In the genomic region with DNA sequence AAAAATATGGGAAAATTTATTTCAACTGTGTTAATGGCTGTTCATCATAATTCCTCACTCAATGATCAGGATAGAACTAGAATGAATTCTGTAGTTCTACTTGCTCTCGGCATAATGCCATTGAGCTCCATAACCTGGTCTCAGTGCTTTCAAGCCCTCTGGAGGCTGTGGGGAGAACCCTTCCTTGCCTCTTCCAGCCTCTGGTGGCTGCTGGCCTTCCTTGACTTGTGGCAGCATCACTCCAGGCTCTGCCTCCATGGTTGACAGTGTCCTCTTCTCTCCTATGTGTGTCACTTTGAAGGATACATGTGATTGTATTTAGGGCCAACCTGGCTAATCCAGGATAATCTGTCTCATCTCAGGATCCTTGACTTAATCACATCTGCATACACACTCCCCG, we compare ENCODE assay signal across 22 cellular contexts. TPM values are rescaled to one million over a fixed set of nuclear protein-coding genes. Genes with fewer than 3 reads are reported as not detected.
A peak's percentile ranks its signal among the peaks of the same experiment; 100 is the strongest.
DNase-seq lines count a peak whose midpoint lies in the region; ATAC-seq and TF ChIP-seq lines count a peak whose summit lies in the region.
"Had no signal": no experiment of that assay in that cellular context is flagged by ENCODE, and none has a peak within 500 bp of the region (broad histone marks: within the 10 kb centered on the region; RNA-seq: fewer than 3 reads in every experiment).

No MANE protein-coding gene starts in this region.

- H3K9ac ChIP-seq in H9 (ENCODE audit: extremely low read depth, insufficient read length, low read length): no peak overlapping the region
- H3K9ac ChIP-seq in liver (ENCODE audit: low read depth in 1 of 2, low read length in 2 of 2): no peak overlapping the region

- H3K79me1 ChIP-seq in H9 (ENCODE audit: insufficient read depth, low read depth, low read length, poor library complexity, severe bottlenecking): no peaks in the 10 kb centered on the region

- H2AFZ ChIP-seq in H9 (ENCODE audit: low read length): no peak overlapping the region

- H3K4me3 ChIP-seq in adrenal gland (no peak overlapping the region), liver (ENCODE audit: low read depth in 1 of 3, low read length in 3 of 3) (no peak overlapping the region)
- H3K4me3 ChIP-seq: heart right ventricle, skin epidermis had no signal

- TF ChIP-seq CTCF in H9 (conservative IDR thresholded peaks at IDR 0.05) (peak; percentile 36), adrenal gland (IDR thresholded peaks at IDR 0.05) (no peak), liver (IDR thresholded peaks at IDR 0.05; ENCODE audit: low read depth, low read length, missing input control) (no peak)

- WGBS in H9 (ENCODE audit: extremely low coverage, insufficient read length, low lambda C conversion rate): no CpG with 5 or more reads among the region's 2 CpGs
- 64 to 75% (median 74%) methylated on average over 2 of the region's 2 CpGs for WGBS in adrenal gland, 4 donors
- WGBS in liver: 77% methylated on average over 2 of the region's 2 CpGs

- no peaks in the 10 kb centered on the region for H3K4me1 ChIP-seq in H9 (ENCODE audit: insufficient read depth, low read length)
- peaks cover 36 to 38% of the 10 kb centered on the region in 2 donors for H3K4me1 ChIP-seq in adrenal gland (replicated peaks in 1 of 2)
- peaks cover 5 to 40% (median 11%) of the 10 kb centered on the region in 4 donors for H3K4me1 ChIP-seq in liver (ENCODE audit: control insufficient read depth in 4 of 4, insufficient read depth in 4 of 4, low read length in 3 of 4)

- H3K27ac ChIP-seq in H9 (ENCODE audit: insufficient read length, low read depth, low read length) (no peak overlapping the region), adrenal gland (peak overlapping the region; percentile 76 to 93 (median 83)), liver (ENCODE audit: low read depth in 1 of 2, low read length in 2 of 2) (peak overlapping the region; percentile 94 to 98)
- H3K27ac ChIP-seq: heart right ventricle, skin epidermis had no signal

- no peak overlapping the region for H2BK5ac ChIP-seq in H9 (ENCODE audit: insufficient read length, low read length)

- H3K23me2 ChIP-seq in H9 (ENCODE audit: insufficient read length, low read depth, low read length, poor library complexity, severe bottlenecking): no peaks in the 10 kb centered on the region

- ATAC-seq in GM21367 (IDR thresholded peaks at IDR 0.05; ENCODE audit: unreplicated experiment) (no peak), GM21717 (IDR thresholded peaks at IDR 0.05; ENCODE audit: unreplicated experiment) (no peak)
- ATAC-seq: natural killer cell treated with Interleukin-12 subunit alpha and Interleukin-12 subunit beta and Interleukin-15 and Interleukin-18, amount 100 ng/mL, for 72 hours had no signal

- no peak overlapping the region for H3K4me2 ChIP-seq in H9 (ENCODE audit: insufficient read depth, insufficient read length, low read length)

- no peak overlapping the region for H3K23ac ChIP-seq in H9 (ENCODE audit: insufficient read length, low read depth, low read length)

- no peak overlapping the region for H3K4ac ChIP-seq in H9 (ENCODE audit: low read depth, low read length)

- H4K20me1 ChIP-seq in H9 (ENCODE audit: control insufficient read depth, insufficient read depth, insufficient read length): no peaks in the 10 kb centered on the region

- H3K4me1 Mint-ChIP-seq in H9: peaks cover 6 to 7% of the 10 kb centered on the region in 2 experiments

- TF ChIP-seq RAD21 in liver (IDR thresholded peaks at IDR 0.05): no peak

- peak; percentile 55 for DNase-seq in D341Med (ENCODE audit: low spot score)
- DNase-seq in H9: no peak
- no peak for DNase-seq in adrenal gland
- no peak for DNase-seq in activated CD4-positive, CD25-positive, alpha-beta regulatory T cell treated with anti-CD3 and anti-CD28 coated beads, Interleukin-2, amount 50 U/mL, for 72 hours
- DNase-seq: activated CD8-positive, alpha-beta memory T cell treated with anti-CD3 and anti-CD28 coated beads for 24 hours; AML-193; amniotic stem cell; cerebellar nuclear complex; GOT3; heart right ventricle; islet precursor cell; NCI-H1436; NCI-H446; Right ventricle myocardium superior; stimulated activated CD4-positive, alpha-beta T cell treated with anti-CD3 and anti-CD28 coated beads, Interleukin-2, amount 100 ng/mL, for 48 hours had no signal

- H2BK15ac ChIP-seq in H9 (ENCODE audit: low read depth, low read length): no peak overlapping the region

- no peak overlapping the region for H4K5ac ChIP-seq in H9 (ENCODE audit: insufficient read length, low read depth, low read length)

- H4K8ac ChIP-seq in H9 (replicated peaks; ENCODE audit: insufficient read length, low read depth, low read length): no peak overlapping the region

- H2BK12ac ChIP-seq in H9 (ENCODE audit: insufficient read length, low read depth, low read length): no peak overlapping the region

- H3K79me2 ChIP-seq in H9 (ENCODE audit: insufficient read depth, low read length): no peaks in the 10 kb centered on the region

- H3K36me3 Mint-ChIP-seq in H9 (ENCODE audit: insufficient read depth in 1 of 3, low read depth in 3 of 3): no peaks in the 10 kb centered on the region; a peak in 2 of 7 replicates
- H3K36me3 Mint-ChIP-seq: natural killer cell treated with Interleukin-12 subunit alpha and Interleukin-12 subunit beta and Interleukin-15 and Interleukin-18, amount 100 ng/mL, for 72 hours had no signal

- H2BK120ac ChIP-seq in H9 (ENCODE audit: low read depth, low read length, poor library complexity, severe bottlenecking): no peak overlapping the region

- no peak overlapping the region for H3K18ac ChIP-seq in H9 (ENCODE audit: insufficient read length, low read depth, low read length)

- no peaks in the 10 kb centered on the region for H3K27me3 Mint-ChIP-seq in H9 (ENCODE audit: low read depth)
- H3K27me3 Mint-ChIP-seq: natural killer cell treated with Interleukin-12 subunit alpha and Interleukin-12 subunit beta and Interleukin-15 and Interleukin-18, amount 100 ng/mL, for 72 hours had no signal

- H4K91ac ChIP-seq in H9 (ENCODE audit: insufficient read length, low read depth, low read length): no peak overlapping the region

- H2BK20ac ChIP-seq in H9 (ENCODE audit: low read depth, low read length, poor library complexity, severe bottlenecking): no peak overlapping the region

- no peak overlapping the region for H3K14ac ChIP-seq in H9 (ENCODE audit: insufficient read depth, low read length)

- H3K56ac ChIP-seq in H9 (ENCODE audit: insufficient read length, low read depth, low read length): no peak overlapping the region

- H3K27me3 ChIP-seq in H9 (ENCODE audit: insufficient read depth, low read length) (no peaks in the 10 kb centered on the region), adrenal gland (no peaks in the 10 kb centered on the region), liver (ENCODE audit: control insufficient read depth in 4 of 4, insufficient read depth in 4 of 4, low read length in 3 of 4) (no peaks in the 10 kb centered on the region)
- H3K27me3 ChIP-seq: heart right ventricle had no signal

- H3K9me3 Mint-ChIP-seq in H9: no peaks in the 10 kb centered on the region
- H3K9me3 Mint-ChIP-seq: activated T-helper 1 cell treated with anti-CD3 and anti-CD28 coated beads, Interleukin-12 subunit alpha, Interleukin-12 subunit beta, Interleukin-2, Interleukin-4 antibody, amounts not matched to agents 30 ng/mL and 10 ng/mL and 1 ng/mL, durations not matched to agents 14 hours and 24 hours and 36 hours; natural killer cell treated with Interleukin-12 subunit alpha and Interleukin-12 subunit beta and Interleukin-15 and Interleukin-18, amount 100 ng/mL, for 72 hours; T-helper 1 cell treated with Interleukin-12 subunit alpha and Interleukin-12 subunit beta and Interleukin-4 antibody, amounts not matched to agents 30 μg/mL and 1 μg/mL, for 36 hours had no signal

- no peak overlapping the region for H3K4me3 Mint-ChIP-seq in H9
- H3K4me3 Mint-ChIP-seq: activated T-helper 1 cell treated with anti-CD3 and anti-CD28 coated beads, Interleukin-12 subunit alpha, Interleukin-12 subunit beta, Interleukin-2, Interleukin-4 antibody, amounts not matched to agents 30 ng/mL and 10 ng/mL and 1 ng/mL, durations not matched to agents 14 hours and 24 hours and 36 hours; natural killer cell treated with Interleukin-12 subunit alpha and Interleukin-12 subunit beta and Interleukin-15 and Interleukin-18, amount 100 ng/mL, for 72 hours; T-helper 1 cell treated with Interleukin-12 subunit alpha and Interleukin-12 subunit beta and Interleukin-4 antibody, amounts not matched to agents 30 μg/mL and 1 μg/mL, for 36 hours had no signal

- H3T11ph ChIP-seq in H9 (ENCODE audit: low read length): no peak overlapping the region

- no peak overlapping the region for H2AK5ac ChIP-seq in H9 (ENCODE audit: insufficient read length, low read length)

- TF ChIP-seq POLR2A in adrenal gland (IDR thresholded peaks at IDR 0.05): no peak

- no peaks in the 10 kb centered on the region for H3K9me3 ChIP-seq in H9 (ENCODE audit: control insufficient read depth, low read depth, low read length)
- H3K9me3 ChIP-seq in adrenal gland (replicated peaks in 1 of 3): no peaks in the 10 kb centered on the region
- H3K9me3 ChIP-seq in liver (ENCODE audit: control insufficient read depth in 4 of 4, low read length in 3 of 4): no peaks in the 10 kb centered on the region
- H3K9me3 ChIP-seq: heart right ventricle had no signal

- no peaks in the 10 kb centered on the region for H3K36me3 ChIP-seq in adrenal gland (replicated peaks in 1 of 2)
- H3K36me3 ChIP-seq in liver (ENCODE audit: control insufficient read depth in 4 of 4, insufficient read depth in 3 of 4, low read depth in 1 of 4, low read length in 3 of 4): peaks cover 0 to 4% (median 1%) of the 10 kb centered on the region in 4 donors

- intact Hi-C loops in adrenal gland (cut with DNase I): loop anchor here in 1 of 2 donors (10.0 kb wide), 1 partner anchor 297 kb away; no protein-coding TSS in a partner anchor

- no peak overlapping the region for H3K27ac Mint-ChIP-seq in H9
- H3K27ac Mint-ChIP-seq: activated T-helper 1 cell treated with anti-CD3 and anti-CD28 coated beads, Interleukin-12 subunit alpha, Interleukin-12 subunit beta, Interleukin-2, Interleukin-4 antibody, amounts not matched to agents 30 ng/mL and 10 ng/mL and 1 ng/mL, durations not matched to agents 14 hours and 24 hours and 36 hours; T-helper 1 cell treated with Interleukin-12 subunit alpha and Interleukin-12 subunit beta and Interleukin-4 antibody, amounts not matched to agents 30 μg/mL and 1 μg/mL, for 36 hours had no signal

TF ChIP-seq in liver, 16 proteins besides CTCF, POLR2A, EP300 and RAD21 (continues in another document):
- TF ChIP-seq EGR1 (IDR thresholded peaks at IDR 0.05; ENCODE audit: low read depth in 2 of 2): no peak

RNA-seq across cellular contexts. Expression of a gene that starts 26.9 kb away (rescaled TPM):
- total RNA-seq in H9 (2021) (12.3 and 13.6 TPM in 2 replicates), adrenal gland (1 to 10 TPM; 1.1 to 9.6 (median 4.4) TPM), liver (under 1 TPM; 0.19 to 0.67 TPM)
- polyA plus RNA-seq in adrenal gland (1 to 10 TPM; 3.2 to 4.7 (median 3.2) TPM), liver (under 1 TPM; 0.28 to 0.36 TPM)
- total RNA-seq: Right ventricle myocardium superior had no signal
